In the genomic region with DNA sequence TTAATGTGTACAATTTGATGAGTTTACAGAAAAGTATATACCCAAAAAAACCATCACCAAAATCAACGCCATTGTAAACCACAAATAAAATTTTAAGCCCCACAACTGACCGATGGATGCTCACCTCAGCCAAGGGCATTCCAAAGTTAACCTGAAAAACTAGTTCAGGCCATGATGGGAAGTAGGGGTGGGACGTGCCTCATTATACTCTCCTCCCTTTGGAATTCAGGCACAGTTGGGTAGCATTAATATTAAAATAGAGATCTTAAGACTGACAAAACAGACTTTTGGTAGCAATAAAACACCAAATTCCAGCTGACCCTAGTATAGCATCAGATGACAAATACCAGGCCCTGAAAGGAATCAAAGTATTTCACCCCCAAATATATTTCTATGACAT, we compare ENCODE assay signal across 21 cellular contexts.
DNase-seq lines count a peak whose midpoint lies in the region; ATAC-seq, FAIRE-seq and TF ChIP-seq lines count a peak whose summit lies in the region.
"Had no signal": no experiment of that assay in that cellular context is flagged by ENCODE, and none has a peak within 500 bp of the region (broad histone marks: within the 10 kb centered on the region; RNA-seq: fewer than 3 reads in every experiment).

No MANE protein-coding gene starts in this region.

- no peak overlapping the region for H2BK15ac ChIP-seq in H1 (ENCODE audit: low read length)

- TF ChIP-seq EP300 in H1 (IDR thresholded peaks at IDR 0.05; ENCODE audit: borderline replicate concordance in 1 of 2, low read depth in 2 of 2, low read length in 2 of 2), result no peak; a peak in 1 of 3 replicates

- no peaks in the 10 kb centered on the region for H3K79me1 ChIP-seq in H1 (ENCODE audit: low read depth, low read length)

- no peak for TF ChIP-seq POLR2A in H1 (IDR thresholded peaks at IDR 0.05; ENCODE audit: control extremely low read depth in 1 of 2, low read depth in 2 of 2, low read length in 2 of 2)

- H3K9me3 ChIP-seq in HUES6 (ENCODE audit: control insufficient read depth, insufficient read depth, low read depth, low read length) (no peaks in the 10 kb centered on the region), H1 (ENCODE audit: insufficient read depth in 2 of 2, low read depth in 1 of 2, low read length in 1 of 2) (no peaks in the 10 kb centered on the region)
- H3K9me3 ChIP-seq: BLaER1, Caco-2 had no signal

- H3K27ac ChIP-seq in GM23338 (ENCODE audit: low read depth) (peak overlapping the region; percentile 22; the same call in 1 of the 2 replicates), HUES6 (ENCODE audit: low read depth, low read length) (peak overlapping the region; percentile 47; the same call in 1 of the 2 replicates), H1 (ENCODE audit: low read depth, low read length) (no peak overlapping the region)
- H3K27ac ChIP-seq: 22Rv1, BLaER1, C4-2B had no signal

- H2BK120ac ChIP-seq in H1 (replicated peaks; ENCODE audit: low read depth, low read length), result no peak overlapping the region

- H3K79me2 ChIP-seq in GM23338 (replicated peaks; ENCODE audit: insufficient read depth) (no peaks in the 10 kb centered on the region), H1 (ENCODE audit: control insufficient read depth in 1 of 2, insufficient read depth in 2 of 2, low read length in 2 of 2) (no peaks in the 10 kb centered on the region)

- H3K23me2 ChIP-seq in H1 (ENCODE audit: low read depth, low read length), result no peaks in the 10 kb centered on the region

- H3K9ac ChIP-seq in HUES6 (ENCODE audit: low read length) (no peak overlapping the region), H1 (replicated peaks in 1 of 4; ENCODE audit: extremely low read depth in 1 of 4, low read depth in 3 of 4, low read length in 3 of 4) (no peak overlapping the region)
- H3K9ac ChIP-seq: BLaER1 had no signal

- H2BK5ac ChIP-seq in H1 (ENCODE audit: low read depth, low read length), result no peak overlapping the region

- POLR2A ChIA-PET in H1 (lab: Charles Lee; ENCODE audit: partially characterized antibody), result no interaction called here

- DNase-seq in GM23338 (ENCODE audit: low spot score) (peak; percentile 72), H1 (ENCODE audit: low read depth in 1 of 2, low spot score in 2 of 2) (no peak), globus pallidus (ENCODE audit: low spot score) (no peak)
- DNase-seq in activated T-cell treated with anti-CD3 and anti-CD28 coated beads, Interleukin-2, amount 50 U/mL, for 48 hours, result no peak
- DNase-seq: Caco-2; CD4-positive, CD25-positive, alpha-beta regulatory T cell; CD8-positive, alpha-beta T cell; DMS153; DND-41; GOT3; H7 had no signal

- H3K23ac ChIP-seq in H1 (ENCODE audit: insufficient read length), result no peak overlapping the region

- H3K9me2 ChIP-seq in GM23338 (ENCODE audit: insufficient read depth), result no peaks in the 10 kb centered on the region; the same call in 1 of the 2 replicates

- H3K4me3 ChIP-seq in GM23338, result no peak overlapping the region
- no peak overlapping the region for H3K4me3 ChIP-seq in HUES6 (ENCODE audit: low read depth, low read length)
- H3K4me3 ChIP-seq in H1 (ENCODE audit: extremely low read depth in 1 of 4, insufficient read depth in 2 of 4, low read depth in 3 of 4, low read length in 4 of 4), result no peak overlapping the region; a peak in 1 of 8 replicates
- H3K4me3 ChIP-seq: BLaER1 had no signal

- H3F3A ChIP-seq in GM23338 (replicated peaks; ENCODE audit: low read depth), result no peaks in the 10 kb centered on the region

- H3K27me3 ChIP-seq in GM23338 (ENCODE audit: insufficient read depth), result no peaks in the 10 kb centered on the region
- no peaks in the 10 kb centered on the region for H3K27me3 ChIP-seq in HUES6 (ENCODE audit: control insufficient read depth, insufficient read depth, low read length)
- H3K27me3 ChIP-seq in H1 (replicated peaks in 1 of 4; ENCODE audit: control insufficient read depth in 3 of 4, extremely low read depth in 1 of 4, insufficient read depth in 3 of 4, low read length in 3 of 4), result no peaks in the 10 kb centered on the region
- H3K27me3 ChIP-seq: BLaER1 had no signal

- ATAC-seq in GM23338 (peak; percentile 89), GM21423 (IDR thresholded peaks at IDR 0.05; ENCODE audit: unreplicated experiment) (no peak)
- ATAC-seq: CD8-positive, alpha-beta T cell; HCT116 had no signal

- H3K4me1 Mint-ChIP-seq in GM23338, result peaks cover 29% of the 10 kb centered on the region
- H3K4me1 Mint-ChIP-seq: B cell; CD4-positive, CD25-positive, alpha-beta regulatory T cell had no signal

- H2BK12ac ChIP-seq in H1 (ENCODE audit: low read depth, low read length), result no peak overlapping the region

- H3K14ac ChIP-seq in H1 (ENCODE audit: insufficient read length), result no peak overlapping the region

- no peak overlapping the region for H3K56ac ChIP-seq in H1 (replicated peaks; ENCODE audit: insufficient read length, low read depth, low read length)

- no peak overlapping the region; the same call in 1 of the 2 replicates for H3K27ac Mint-ChIP-seq in GM23338
- H3K27ac Mint-ChIP-seq: B cell; CD4-positive, CD25-positive, alpha-beta regulatory T cell; CD8-positive, alpha-beta T cell had no signal

- H3K18ac ChIP-seq in H1 (ENCODE audit: extremely low read depth, low read length), result no peak overlapping the region

- peak overlapping the region; percentile 96 for H4K5ac ChIP-seq in H1 (ENCODE audit: insufficient read length, low read depth, low read length)

- H4K20me1 ChIP-seq in GM23338 (replicated peaks; ENCODE audit: insufficient read depth) (no peaks in the 10 kb centered on the region), H1 (replicated peaks in 1 of 2; ENCODE audit: control insufficient read depth in 1 of 2, insufficient read depth in 2 of 2, low read length in 2 of 2) (no peaks in the 10 kb centered on the region)
- H4K20me1 ChIP-seq: BLaER1 had no signal

- peaks cover 5% of the 10 kb centered on the region; the same call in 2 of the 3 replicates for H3K9me3 Mint-ChIP-seq in GM23338

- H3K36me3 Mint-ChIP-seq in GM23338 (ENCODE audit: low read depth), result peaks cover 13% of the 10 kb centered on the region
- H3K36me3 Mint-ChIP-seq: CD4-positive, CD25-positive, alpha-beta regulatory T cell; CD8-positive, alpha-beta T cell had no signal

- no peak overlapping the region for H3K4ac ChIP-seq in H1 (replicated peaks; ENCODE audit: insufficient read length, low read depth, low read length)

- no peaks in the 10 kb centered on the region for H3K36me3 ChIP-seq in GM23338 (ENCODE audit: insufficient read depth)
- H3K36me3 ChIP-seq in HUES6 (ENCODE audit: control insufficient read depth, insufficient read depth, low read length), result no peaks in the 10 kb centered on the region
- no peaks in the 10 kb centered on the region for H3K36me3 ChIP-seq in H1 (ENCODE audit: control insufficient read depth in 2 of 4, insufficient read depth in 4 of 4, low read length in 3 of 4)
- H3K36me3 ChIP-seq: BLaER1 had no signal

- H3K4me3 Mint-ChIP-seq in GM23338, result no peak overlapping the region; the same call in 2 of the 3 replicates
- H3K4me3 Mint-ChIP-seq: B cell; CD4-positive, CD25-positive, alpha-beta regulatory T cell; CD8-positive, alpha-beta T cell had no signal

- peaks cover 10% of the 10 kb centered on the region; the same call in 1 of the 2 replicates for H3K4me1 ChIP-seq in GM23338 (ENCODE audit: insufficient read depth)
- no peaks in the 10 kb centered on the region; the same call in 1 of the 2 replicates for H3K4me1 ChIP-seq in HUES6 (ENCODE audit: control insufficient read depth, insufficient read depth, low read length)
- H3K4me1 ChIP-seq in H1 (replicated peaks in 1 of 4; ENCODE audit: control insufficient read depth in 3 of 4, insufficient read depth in 4 of 4, low read length in 3 of 4), result peaks cover 0 to 5% (median 0%) of the 10 kb centered on the region in 4 experiments; a peak in 1 of 7 replicates
- H3K4me1 ChIP-seq: BLaER1, Caco-2 had no signal

- H3K4me2 ChIP-seq in GM23338 (no peak overlapping the region), H1 (ENCODE audit: insufficient read depth in 1 of 2, low read depth in 2 of 2, low read length in 2 of 2) (no peak overlapping the region; a peak in 1 of 4 replicates)
- H3K4me2 ChIP-seq: BLaER1 had no signal

- TF ChIP-seq RAD21 in H1 (IDR thresholded peaks at IDR 0.05 in 1 of 2, conservative IDR thresholded peaks at IDR 0.05 in 1 of 2; ENCODE audit: low read depth in 2 of 2, low read length in 2 of 2), result no peak

- peaks cover 1% of the 10 kb centered on the region for H3K27me3 Mint-ChIP-seq in GM23338 (ENCODE audit: insufficient read depth, low read depth, poor library complexity)
- H3K27me3 Mint-ChIP-seq: B cell; CD4-positive, CD25-positive, alpha-beta regulatory T cell had no signal

- H2AK5ac ChIP-seq in H1 (ENCODE audit: low read depth, low read length), result no peak overlapping the region

- CTCF ChIA-PET in H1 (lab: Charles Lee; ENCODE audit: partially characterized antibody), result no interaction called here

- H2AFZ ChIP-seq in GM23338 (no peak overlapping the region), H1 (ENCODE audit: low read length) (no peak overlapping the region)

- TF ChIP-seq CTCF in GM23338 (conservative IDR thresholded peaks at IDR 0.05; ENCODE audit: low read depth in 2 of 2) (no peak), H1 (IDR thresholded peaks at IDR 0.05; ENCODE audit: control extremely low read depth in 1 of 3, insufficient read depth in 1 of 3, low read depth in 1 of 3, low read length in 3 of 3) (no peak)

- H4K8ac ChIP-seq in H1 (ENCODE audit: extremely low read depth, insufficient read depth, low read length), result no peak overlapping the region

- WGBS in H1 (ENCODE audit: extremely low coverage in 1 of 2, insufficient coverage in 1 of 2, insufficient read length in 1 of 2, insufficient replicate concordance in 2 of 2, low coverage in 1 of 2, low lambda C conversion rate in 2 of 2, missing lambda C conversion rate in 1 of 2), 2 experiments, result 50% methylated on average over 3 of the region's 3 CpGs; no CpG with 5 or more reads in 1 of the 2 experiments

- no peak overlapping the region for H4K91ac ChIP-seq in H1 (replicated peaks; ENCODE audit: insufficient read length, low read length)

- peak; percentile 57 for FAIRE-seq in H1 (lab: Jason Lieb, UNC)
- FAIRE-seq: A204.1, G401.6, GM12892 had no signal

- H2BK20ac ChIP-seq in H1 (ENCODE audit: low read length), result no peak overlapping the region

TF ChIP-seq in GM23338, 12 proteins besides CTCF, POLR2A, EP300 and RAD21:
- TF ChIP-seq EZH2phosphoT487 (IDR thresholded peaks at IDR 0.05; ENCODE audit: unreplicated experiment), result no peak
- TF ChIP-seq NANOG (IDR thresholded peaks at IDR 0.05; ENCODE audit: borderline replicate concordance), result peak; percentile 73

TF ChIP-seq in H1, 55 proteins besides CTCF, POLR2A, EP300 and RAD21:
- no peak for TF ChIP-seq JUND (IDR thresholded peaks at IDR 0.05; ENCODE audit: low read length)
- no peak for TF ChIP-seq BACH1 (IDR thresholded peaks at IDR 0.05; ENCODE audit: low read length)
- 0 out of 2 replicates have a peak, but pooled peaks have one; percentile 31 for TF ChIP-seq SP1 (IDR thresholded peaks at IDR 0.05; ENCODE audit: low read depth, low read length)
- TF ChIP-seq TEAD4 (IDR thresholded peaks at IDR 0.05; ENCODE audit: low read depth, low read length), result peak; percentile 37; the same call in 1 of the 2 replicates
- TF ChIP-seq, protein P1, sequence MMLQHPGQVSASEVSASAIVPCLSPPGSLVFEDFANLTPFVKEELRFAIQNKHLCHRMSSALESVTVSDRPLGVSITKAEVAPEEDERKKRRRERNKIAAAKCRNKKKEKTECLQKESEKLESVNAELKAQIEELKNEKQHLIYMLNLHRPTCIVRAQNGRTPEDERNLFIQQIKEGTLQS (IDR thresholded peaks at IDR 0.05; ENCODE audit: insufficient read depth, low read depth, low read length), result no peak
